In the genomic region with DNA sequence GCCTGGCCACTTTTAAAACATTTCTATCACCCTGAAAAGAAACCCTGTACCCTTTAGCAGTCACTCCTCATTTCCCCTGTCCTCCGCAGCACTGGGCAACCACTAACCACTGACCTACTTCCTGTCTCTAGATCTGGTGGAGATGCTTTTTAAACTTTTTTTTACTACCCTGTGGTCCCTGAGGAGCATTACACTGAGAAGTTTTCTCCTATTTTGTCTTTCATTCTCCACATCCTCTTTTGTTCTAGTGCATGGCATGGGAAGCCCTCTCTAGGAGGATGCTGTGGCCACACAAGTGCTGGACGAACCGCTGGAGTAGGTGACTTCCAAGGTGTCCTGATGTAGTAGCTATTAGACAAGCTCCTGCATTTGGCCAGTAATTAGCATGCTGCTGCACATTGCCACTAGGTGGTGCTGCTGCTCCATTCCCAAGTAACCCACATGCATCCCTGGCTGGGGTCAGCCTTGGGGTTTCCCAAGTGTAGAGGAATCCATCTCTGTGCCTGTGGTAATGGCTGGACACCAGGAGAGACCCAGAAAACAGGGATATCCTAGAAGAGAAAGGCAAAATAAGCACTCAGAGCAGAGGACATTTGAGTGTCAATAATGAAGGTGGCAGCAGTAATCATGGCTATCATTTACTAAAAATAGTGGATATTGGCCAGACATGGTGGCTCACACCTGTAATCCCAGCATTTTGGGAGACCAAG, we compare ENCODE assay signal across 1 cellular context.
TF ChIP-seq lines count a peak whose summit lies in the region.

No MANE protein-coding gene starts in this region.

TF ChIP-seq in H1, 55 proteins besides CTCF, POLR2A, EP300 and RAD21 (continued from another document):
- no peak for TF ChIP-seq RNF2 (IDR thresholded peaks at IDR 0.05; ENCODE audit: borderline replicate concordance, low read depth, low read length, missing control alignments, poor library complexity, severe bottlenecking)
- 0 out of 2 replicates have a peak, but pooled peaks have one; percentile 28 for TF ChIP-seq CREB1 (IDR thresholded peaks at IDR 0.05)
- TF ChIP-seq POU5F1 (IDR thresholded peaks at IDR 0.05; ENCODE audit: low read depth, low read length): no peak
- no peak for TF ChIP-seq JUN (IDR thresholded peaks at IDR 0.05; ENCODE audit: low read depth, low read length)
- TF ChIP-seq RFX5 (IDR thresholded peaks at IDR 0.05; ENCODE audit: borderline replicate concordance, low read depth, low read length): no peak
- TF ChIP-seq KDM5A (IDR thresholded peaks at IDR 0.05; ENCODE audit: low read length): no peak
- no peak for TF ChIP-seq RXRA (IDR thresholded peaks at IDR 0.05; ENCODE audit: insufficient read depth, low read depth, low read length)
- TF ChIP-seq NANOG (IDR thresholded peaks at IDR 0.05; ENCODE audit: insufficient read depth, low read depth, low read length, poor library complexity, severe bottlenecking): no peak
- no peak for TF ChIP-seq SRF (IDR thresholded peaks at IDR 0.05; ENCODE audit: low read depth, low read length)
- TF ChIP-seq TBP (IDR thresholded peaks at IDR 0.05; ENCODE audit: low read depth, low read length): no peak
- TF ChIP-seq BRCA1 (IDR thresholded peaks at IDR 0.05; ENCODE audit: low read depth, low read length): no peak
- TF ChIP-seq PHF8 (conservative IDR thresholded peaks at IDR 0.05; ENCODE audit: low read depth, low read length): no peak
- no peak for TF ChIP-seq TAF7 (optimal IDR thresholded peaks at IDR 0.05; ENCODE audit: borderline replicate concordance, low read depth, low read length)
- TF ChIP-seq MAFK (IDR thresholded peaks at IDR 0.05; ENCODE audit: low read depth, low read length): no peak
- TF ChIP-seq KDM4A (IDR thresholded peaks at IDR 0.05; ENCODE audit: low read depth, low read length, severe bottlenecking): no peak
- TF ChIP-seq SAP30 (IDR thresholded peaks at IDR 0.05; ENCODE audit: insufficient read depth, insufficient replicate concordance, low read length): no peak
TF ChIP-seq in H1: peak in this region for 4.
